ENCODE assay signal across 8 cellular contexts in the genomic region with DNA sequence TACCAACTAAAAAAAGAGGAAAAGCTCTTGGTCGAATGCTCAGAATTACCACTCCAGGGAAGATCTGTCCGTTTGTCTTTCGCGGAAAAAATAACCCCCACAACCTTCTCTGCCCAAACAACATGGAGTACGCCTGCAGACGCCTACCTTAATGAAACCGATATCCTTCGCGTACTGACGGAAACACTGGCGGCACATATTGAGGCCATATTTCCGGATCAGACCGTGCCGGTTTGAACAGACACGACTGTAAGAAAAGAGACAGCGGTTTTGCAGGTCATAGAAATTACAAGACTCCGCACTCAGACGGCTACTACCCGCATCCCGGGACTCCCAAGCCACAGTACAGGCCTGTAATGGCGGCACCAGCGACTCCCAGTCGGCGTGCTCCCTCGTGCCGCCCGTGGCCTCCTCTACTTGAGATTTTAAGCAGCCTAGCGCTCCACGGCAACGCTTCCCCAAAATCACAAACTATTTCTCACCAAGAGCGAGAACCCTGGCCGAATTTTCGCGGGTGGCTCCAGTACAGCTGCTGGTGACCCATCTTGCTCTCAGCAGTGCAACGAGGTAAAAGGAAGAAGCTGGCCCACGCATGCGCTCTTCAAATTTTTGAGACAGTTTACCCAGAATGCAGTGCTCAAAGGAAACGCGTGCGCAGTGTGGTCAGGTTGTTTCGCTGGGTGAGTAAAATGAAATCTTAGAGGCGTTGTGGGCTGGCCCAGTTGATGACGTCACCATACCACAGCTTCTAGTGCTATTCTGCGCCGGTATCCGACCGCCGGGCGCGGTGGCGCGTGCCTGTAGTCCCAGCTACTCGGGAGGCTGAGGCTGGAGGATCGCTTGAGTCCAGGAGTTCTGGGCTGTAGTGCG. TPM values are rescaled to one million over a fixed set of nuclear protein-coding genes. Genes with fewer than 3 reads are reported as not detected.
DNase-seq lines count a peak whose midpoint lies in the region; ATAC-seq and TF ChIP-seq lines count a peak whose summit lies in the region.

A gene (minus strand): TSS at position 578 of the 870 bp plus-strand sequence. CDS start 34 bp downstream, at position 544.

- intact Hi-C loops in spleen (cut with DNase I; ENCODE audit: low total_unique reads): no loop called here

- peak in 2 of 3 donors; percentile 73 to 75 for TF ChIP-seq POLR2A in spleen (IDR thresholded peaks at IDR 0.05)

- H3K27ac ChIP-seq in spleen: peak within 1 kb of the TSS; percentile 91 to 98 (median 96)

- H3K27me3 ChIP-seq in spleen (replicated peaks in 1 of 7): no peaks in the 10 kb centered on the region

- H3K4me3 ChIP-seq in spleen: peak within 1 kb of the TSS; percentile 68 to 95 (median 86)

- DNase-seq in AG08395 (ENCODE audit: low spot score) (peak; percentile 98), NCI-H345 treated with DMSO at 0.1 percent for 48 hours (lab: John Stamatoyannopoulos, UW; ENCODE audit: unreplicated experiment) (peak; percentile 98), inferior parietal cortex (ENCODE audit: extremely low spot score) (peak; percentile 100), spleen (peak; percentile 98)
- DNase-seq in activated CD4-positive, CD25-positive, alpha-beta regulatory T cell (lab: John Stamatoyannopoulos, UW): peak; percentile 93 to 98 (median 94)
- peak; percentile 99 for DNase-seq in central memory CD4-positive, alpha-beta T cell

- peaks cover 21 to 55% (median 44%) of the 10 kb centered on the region in 6 donors for H3K4me1 ChIP-seq in spleen

- H3K9me3 ChIP-seq in spleen: no peaks in the 10 kb centered on the region

- TF ChIP-seq CTCF in spleen (IDR thresholded peaks at IDR 0.05 in 8 of 11, conservative IDR thresholded peaks at IDR 0.05 in 3 of 11): no peak

- WGBS in spleen, 5 donors: 0 to 1% (median 0%) methylated on average over 31 to 54 of the region's 55 CpGs

- peaks cover 0 to 39% (median 21%) of the 10 kb centered on the region in 6 donors for H3K36me3 ChIP-seq in spleen

- peak; percentile 85 for ATAC-seq in GM19023 (IDR thresholded peaks at IDR 0.05; ENCODE audit: unreplicated experiment)
- peak; percentile 85 for ATAC-seq in HG03280 (IDR thresholded peaks at IDR 0.05; ENCODE audit: unreplicated experiment)

RNA-seq across cellular contexts. Expression of the gene that starts here (rescaled TPM):
- 1,000 to 10,000 TPM; 1,240 to 4,577 (median 1,855) TPM for total RNA-seq in spleen
- over 10,000 TPM in 1 of 3 donors, 1,000 to 10,000 TPM in 2; 5,592 to 11,620 (median 9,371) TPM for polyA plus RNA-seq in spleen

Comparison
In these comparisons a context has a peak if more than half of its experiments do, and no peak if none do; other contexts are left out.
1. Peak in every context shown above with its lines: DNase-seq, ATAC-seq, H3K4me3 ChIP-seq and H3K27ac ChIP-seq.